Comparison of ENCODE assay signal across 1 cellular context in the genomic region with DNA sequence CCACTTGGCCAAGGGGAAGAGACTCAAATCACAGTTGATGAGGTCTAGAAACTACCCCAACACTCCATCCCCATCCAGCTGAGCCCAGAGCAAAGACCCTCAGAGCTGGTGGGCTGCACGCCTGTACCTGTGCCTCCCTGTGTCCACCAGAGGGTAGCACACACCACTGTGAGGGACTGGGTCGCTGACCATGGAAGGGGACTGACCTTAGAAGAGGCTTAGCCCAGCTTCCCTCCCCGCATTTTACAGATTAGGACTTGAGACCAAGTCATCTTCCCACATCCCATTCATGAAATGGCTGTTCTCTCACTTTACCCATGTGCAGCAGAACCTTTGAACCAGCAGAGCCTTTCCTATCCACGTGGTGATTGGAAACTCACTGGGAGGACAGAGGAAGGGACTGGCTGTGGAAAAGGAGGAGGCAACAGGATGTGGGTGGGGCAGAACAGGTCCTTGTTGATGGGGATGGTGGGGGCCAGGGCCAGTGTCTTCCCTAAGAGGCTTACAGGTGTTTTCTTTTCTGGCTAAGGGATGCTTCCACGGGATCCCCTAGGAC.
A peak's percentile ranks its signal among the peaks of the same experiment; 100 is the strongest.
TF ChIP-seq lines count a peak whose summit lies in the region.

No MANE protein-coding gene starts in this region.

TF ChIP-seq in HepG2, 621 proteins besides CTCF, POLR2A, EP300 and RAD21:
- 0 out of 2 replicates have a peak, but pooled peaks have one; percentile 42 for TF ChIP-seq KDM3A (CRISPR knock-in tag; IDR thresholded peaks at IDR 0.05; ENCODE audit: low read depth)
- TF ChIP-seq ZNF350 (CRISPR knock-in tag; IDR thresholded peaks at IDR 0.05; ENCODE audit: borderline replicate concordance, low read depth): 0 out of 2 replicates have a peak, but pooled peaks have one; percentile 19
- TF ChIP-seq CBFB (CRISPR knock-in tag; IDR thresholded peaks at IDR 0.05): 0 out of 2 replicates have a peak, but pooled peaks have one; percentile 44
- peak; percentile 28; the same call in 1 of the 2 replicates for TF ChIP-seq SALL1 (CRISPR knock-in tag; IDR thresholded peaks at IDR 0.05)
- TF ChIP-seq, protein P1, sequence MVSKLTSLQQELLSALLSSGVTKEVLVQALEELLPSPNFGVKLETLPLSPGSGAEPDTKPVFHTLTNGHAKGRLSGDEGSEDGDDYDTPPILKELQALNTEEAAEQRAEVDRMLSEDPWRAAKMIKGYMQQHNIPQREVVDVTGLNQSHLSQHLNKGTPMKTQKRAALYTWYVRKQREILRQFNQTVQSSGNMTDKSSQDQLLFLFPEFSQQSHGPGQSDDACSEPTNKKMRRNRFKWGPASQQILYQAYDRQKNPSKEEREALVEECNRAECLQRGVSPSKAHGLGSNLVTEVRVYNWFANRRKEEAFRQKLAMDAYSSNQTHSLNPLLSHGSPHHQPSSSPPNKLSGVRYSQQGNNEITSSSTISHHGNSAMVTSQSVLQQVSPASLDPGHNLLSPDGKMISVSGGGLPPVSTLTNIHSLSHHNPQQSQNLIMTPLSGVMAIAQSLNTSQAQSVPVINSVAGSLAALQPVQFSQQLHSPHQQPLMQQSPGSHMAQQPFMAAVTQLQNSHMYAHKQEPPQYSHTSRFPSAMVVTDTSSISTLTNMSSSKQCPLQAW (CRISPR knock-in tag; IDR thresholded peaks at IDR 0.05): peak; percentile 44; the same call in 1 of the 2 replicates
- 0 out of 2 replicates have a peak, but pooled peaks have one; percentile 39 for TF ChIP-seq AHR (CRISPR knock-in tag; IDR thresholded peaks at IDR 0.05)
- TF ChIP-seq YEATS2 (CRISPR knock-in tag; IDR thresholded peaks at IDR 0.05; ENCODE audit: borderline replicate concordance): peak; percentile 15; the same call in 1 of the 2 replicates
- 0 out of 2 replicates have a peak, but pooled peaks have one; percentile 47 for TF ChIP-seq HBP1 (CRISPR knock-in tag; IDR thresholded peaks at IDR 0.05; ENCODE audit: low read depth)
- TF ChIP-seq POLR2AphosphoS2 (IDR thresholded peaks at IDR 0.05; ENCODE audit: low read depth, low read length): no peak
- TF ChIP-seq ZNF891 (CRISPR knock-in tag; IDR thresholded peaks at IDR 0.05): 0 out of 2 replicates have a peak, but pooled peaks have one; percentile 34
- peak; percentile 71 for TF ChIP-seq SMC3 (IDR thresholded peaks at IDR 0.05; ENCODE audit: low read length)
- no peak for TF ChIP-seq ZNF263 (CRISPR knock-in tag; IDR thresholded peaks at IDR 0.05)
- no peak for TF ChIP-seq HNF4G (IDR thresholded peaks at IDR 0.05; ENCODE audit: borderline replicate concordance, low read depth, low read length)
- peak; percentile 46; the same call in 1 of the 2 replicates for TF ChIP-seq HNF4G (CRISPR knock-in tag; IDR thresholded peaks at IDR 0.05; ENCODE audit: borderline replicate concordance, low read depth)
- peak; percentile 38; the same call in 1 of the 2 replicates for TF ChIP-seq SMAD1 (CRISPR knock-in tag; IDR thresholded peaks at IDR 0.05; ENCODE audit: borderline replicate concordance, low read depth)
- TF ChIP-seq TBL1XR1 (IDR thresholded peaks at IDR 0.05; ENCODE audit: borderline replicate concordance, low read length, partially characterized antibody): no peak
- TF ChIP-seq ZBTB7A (CRISPR knock-in tag; IDR thresholded peaks at IDR 0.05): peak; percentile 89
- peak; percentile 86 for TF ChIP-seq MNT (IDR thresholded peaks at IDR 0.05)
- TF ChIP-seq CHCHD3 (CRISPR knock-in tag; IDR thresholded peaks at IDR 0.05): peak; percentile 78
- TF ChIP-seq NFE2 (CRISPR knock-in tag; IDR thresholded peaks at IDR 0.05): 0 out of 2 replicates have a peak, but pooled peaks have one; percentile 5
- TF ChIP-seq ZNF333 (CRISPR knock-in tag; IDR thresholded peaks at IDR 0.05; ENCODE audit: borderline replicate concordance): 0 out of 2 replicates have a peak, but pooled peaks have one; percentile 19
- TF ChIP-seq SOX5 (CRISPR knock-in tag; IDR thresholded peaks at IDR 0.05; ENCODE audit: borderline replicate concordance): no peak
- 0 out of 2 replicates have a peak, but pooled peaks have one; percentile 36 for TF ChIP-seq ZNF572 (CRISPR knock-in tag; IDR thresholded peaks at IDR 0.05)
- TF ChIP-seq HCFC1 (IDR thresholded peaks at IDR 0.05; ENCODE audit: low read depth, low read length): 0 out of 2 replicates have a peak, but pooled peaks have one; percentile 6
- TF ChIP-seq POGK (CRISPR knock-in tag; conservative IDR thresholded peaks at IDR 0.05): peak; percentile 42; the same call in 1 of the 2 replicates
- TF ChIP-seq KDM2A (CRISPR knock-in tag; IDR thresholded peaks at IDR 0.05; ENCODE audit: borderline replicate concordance, low read depth): peak; percentile 33; the same call in 1 of the 2 replicates
- 0 out of 2 replicates have a peak, but pooled peaks have one; percentile 24 for TF ChIP-seq IRF2 (CRISPR knock-in tag; IDR thresholded peaks at IDR 0.05)
- peak; percentile 70; the same call in 1 of the 2 replicates for TF ChIP-seq ZBTB7B (CRISPR knock-in tag; IDR thresholded peaks at IDR 0.05)
- TF ChIP-seq, protein P2, sequence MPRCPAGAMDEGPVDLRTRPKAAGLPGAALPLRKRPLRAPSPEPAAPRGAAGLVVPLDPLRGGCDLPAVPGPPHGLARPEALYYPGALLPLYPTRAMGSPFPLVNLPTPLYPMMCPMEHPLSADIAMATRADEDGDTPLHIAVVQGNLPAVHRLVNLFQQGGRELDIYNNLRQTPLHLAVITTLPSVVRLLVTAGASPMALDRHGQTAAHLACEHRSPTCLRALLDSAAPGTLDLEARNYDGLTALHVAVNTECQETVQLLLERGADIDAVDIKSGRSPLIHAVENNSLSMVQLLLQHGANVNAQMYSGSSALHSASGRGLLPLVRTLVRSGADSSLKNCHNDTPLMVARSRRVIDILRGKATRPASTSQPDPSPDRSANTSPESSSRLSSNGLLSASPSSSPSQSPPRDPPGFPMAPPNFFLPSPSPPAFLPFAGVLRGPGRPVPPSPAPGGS (CRISPR knock-in tag; IDR thresholded peaks at IDR 0.05): peak; percentile 43; the same call in 1 of the 2 replicates
- no peak for TF ChIP-seq MAZ (IDR thresholded peaks at IDR 0.05; ENCODE audit: borderline replicate concordance, low read depth, low read length)
- TF ChIP-seq MAZ (CRISPR knock-in tag; IDR thresholded peaks at IDR 0.05; ENCODE audit: low read depth): 0 out of 2 replicates have a peak, but pooled peaks have one; percentile 43
- TF ChIP-seq XRCC5 (optimal IDR thresholded peaks at IDR 0.05; ENCODE audit: low read length): peak; percentile 91
- TF ChIP-seq NFE2L2 (IDR thresholded peaks at IDR 0.05; ENCODE audit: low read length): no peak
- peak; percentile 65; the same call in 1 of the 2 replicates for TF ChIP-seq ZNF83 (CRISPR knock-in tag; IDR thresholded peaks at IDR 0.05; ENCODE audit: borderline replicate concordance)
- no peak for TF ChIP-seq ZNF616 (CRISPR knock-in tag; IDR thresholded peaks at IDR 0.05; ENCODE audit: low read depth)
- TF ChIP-seq TGIF2 (CRISPR knock-in tag; IDR thresholded peaks at IDR 0.05): peak; percentile 78; the same call in 1 of the 2 replicates
- no peak for TF ChIP-seq THRA (CRISPR knock-in tag; IDR thresholded peaks at IDR 0.05; ENCODE audit: borderline replicate concordance)
- TF ChIP-seq EED (CRISPR knock-in tag; IDR thresholded peaks at IDR 0.05): 0 out of 2 replicates have a peak, but pooled peaks have one; percentile 51
- TF ChIP-seq HOXA3 (CRISPR knock-in tag; IDR thresholded peaks at IDR 0.05): peak; percentile 40; the same call in 1 of the 2 replicates
- TF ChIP-seq, protein P3, sequence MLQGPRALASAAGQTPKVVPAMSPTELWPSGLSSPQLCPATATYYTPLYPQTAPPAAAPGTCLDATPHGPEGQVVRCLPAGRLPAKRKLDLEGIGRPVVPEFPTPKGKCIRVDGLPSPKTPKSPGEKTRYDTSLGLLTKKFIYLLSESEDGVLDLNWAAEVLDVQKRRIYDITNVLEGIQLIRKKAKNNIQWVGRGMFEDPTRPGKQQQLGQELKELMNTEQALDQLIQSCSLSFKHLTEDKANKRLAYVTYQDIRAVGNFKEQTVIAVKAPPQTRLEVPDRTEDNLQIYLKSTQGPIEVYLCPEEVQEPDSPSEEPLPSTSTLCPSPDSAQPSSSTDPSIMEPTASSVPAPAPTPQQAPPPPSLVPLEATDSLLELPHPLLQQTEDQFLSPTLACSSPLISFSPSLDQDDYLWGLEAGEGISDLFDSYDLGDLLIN (CRISPR knock-in tag; IDR thresholded peaks at IDR 0.05; ENCODE audit: borderline replicate concordance): 0 out of 2 replicates have a peak, but pooled peaks have one; percentile 75
- TF ChIP-seq, protein P4, sequence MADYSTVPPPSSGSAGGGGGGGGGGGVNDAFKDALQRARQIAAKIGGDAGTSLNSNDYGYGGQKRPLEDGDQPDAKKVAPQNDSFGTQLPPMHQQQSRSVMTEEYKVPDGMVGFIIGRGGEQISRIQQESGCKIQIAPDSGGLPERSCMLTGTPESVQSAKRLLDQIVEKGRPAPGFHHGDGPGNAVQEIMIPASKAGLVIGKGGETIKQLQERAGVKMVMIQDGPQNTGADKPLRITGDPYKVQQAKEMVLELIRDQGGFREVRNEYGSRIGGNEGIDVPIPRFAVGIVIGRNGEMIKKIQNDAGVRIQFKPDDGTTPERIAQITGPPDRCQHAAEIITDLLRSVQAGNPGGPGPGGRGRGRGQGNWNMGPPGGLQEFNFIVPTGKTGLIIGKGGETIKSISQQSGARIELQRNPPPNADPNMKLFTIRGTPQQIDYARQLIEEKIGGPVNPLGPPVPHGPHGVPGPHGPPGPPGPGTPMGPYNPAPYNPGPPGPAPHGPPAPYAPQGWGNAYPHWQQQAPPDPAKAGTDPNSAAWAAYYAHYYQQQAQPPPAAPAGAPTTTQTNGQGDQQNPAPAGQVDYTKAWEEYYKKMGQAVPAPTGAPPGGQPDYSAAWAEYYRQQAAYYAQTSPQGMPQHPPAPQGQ (CRISPR knock-in tag; IDR thresholded peaks at IDR 0.05; ENCODE audit: borderline replicate concordance): 0 out of 2 replicates have a peak, but pooled peaks have one; percentile 70
- 0 out of 2 replicates have a peak, but pooled peaks have one; percentile 27 for TF ChIP-seq HES4 (CRISPR knock-in tag; IDR thresholded peaks at IDR 0.05; ENCODE audit: borderline replicate concordance)
- TF ChIP-seq ZNF713 (CRISPR knock-in tag; IDR thresholded peaks at IDR 0.05): 0 out of 2 replicates have a peak, but pooled peaks have one; percentile 63
- no peak for TF ChIP-seq ZSCAN21 (CRISPR knock-in tag; IDR thresholded peaks at IDR 0.05; ENCODE audit: borderline replicate concordance)
- TF ChIP-seq STAG1 (CRISPR knock-in tag; IDR thresholded peaks at IDR 0.05): peak; percentile 97
- TF ChIP-seq CCDC6 (CRISPR knock-in tag; IDR thresholded peaks at IDR 0.05): no peak
